In the genomic region with DNA sequence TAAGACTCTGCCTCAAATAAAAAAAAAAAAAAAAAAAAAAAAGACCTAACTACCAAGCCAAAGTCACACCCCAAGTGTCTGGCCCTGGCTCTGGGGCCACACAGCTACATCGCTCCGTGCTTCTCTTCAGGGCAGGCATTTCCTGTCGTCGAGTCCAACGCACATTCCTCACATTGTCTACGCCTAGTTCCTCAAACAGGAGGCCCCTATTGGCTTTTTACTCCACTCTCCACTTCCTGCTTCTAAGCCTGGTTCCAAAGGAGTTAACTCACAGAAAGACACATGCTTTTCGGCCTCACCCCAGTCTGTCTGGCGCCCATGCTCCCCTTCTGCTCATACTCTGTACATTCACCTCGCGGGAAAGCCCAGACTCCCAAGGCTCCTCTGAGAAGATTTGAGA, we compare ENCODE assay signal across 1 cellular context.
TF ChIP-seq lines count a peak whose summit lies in the region.

No MANE protein-coding gene starts in this region.

TF ChIP-seq in HCT116, 20 proteins besides CTCF, POLR2A, EP300 and RAD21 (continued from another document):
- TF ChIP-seq, protein P1, sequence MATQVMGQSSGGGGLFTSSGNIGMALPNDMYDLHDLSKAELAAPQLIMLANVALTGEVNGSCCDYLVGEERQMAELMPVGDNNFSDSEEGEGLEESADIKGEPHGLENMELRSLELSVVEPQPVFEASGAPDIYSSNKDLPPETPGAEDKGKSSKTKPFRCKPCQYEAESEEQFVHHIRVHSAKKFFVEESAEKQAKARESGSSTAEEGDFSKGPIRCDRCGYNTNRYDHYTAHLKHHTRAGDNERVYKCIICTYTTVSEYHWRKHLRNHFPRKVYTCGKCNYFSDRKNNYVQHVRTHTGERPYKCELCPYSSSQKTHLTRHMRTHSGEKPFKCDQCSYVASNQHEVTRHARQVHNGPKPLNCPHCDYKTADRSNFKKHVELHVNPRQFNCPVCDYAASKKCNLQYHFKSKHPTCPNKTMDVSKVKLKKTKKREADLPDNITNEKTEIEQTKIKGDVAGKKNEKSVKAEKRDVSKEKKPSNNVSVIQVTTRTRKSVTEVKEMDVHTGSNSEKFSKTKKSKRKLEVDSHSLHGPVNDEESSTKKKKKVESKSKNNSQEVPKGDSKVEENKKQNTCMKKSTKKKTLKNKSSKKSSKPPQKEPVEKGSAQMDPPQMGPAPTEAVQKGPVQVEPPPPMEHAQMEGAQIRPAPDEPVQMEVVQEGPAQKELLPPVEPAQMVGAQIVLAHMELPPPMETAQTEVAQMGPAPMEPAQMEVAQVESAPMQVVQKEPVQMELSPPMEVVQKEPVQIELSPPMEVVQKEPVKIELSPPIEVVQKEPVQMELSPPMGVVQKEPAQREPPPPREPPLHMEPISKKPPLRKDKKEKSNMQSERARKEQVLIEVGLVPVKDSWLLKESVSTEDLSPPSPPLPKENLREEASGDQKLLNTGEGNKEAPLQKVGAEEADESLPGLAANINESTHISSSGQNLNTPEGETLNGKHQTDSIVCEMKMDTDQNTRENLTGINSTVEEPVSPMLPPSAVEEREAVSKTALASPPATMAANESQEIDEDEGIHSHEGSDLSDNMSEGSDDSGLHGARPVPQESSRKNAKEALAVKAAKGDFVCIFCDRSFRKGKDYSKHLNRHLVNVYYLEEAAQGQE (IDR thresholded peaks at IDR 0.05; ENCODE audit: low read depth): no peak
- TF ChIP-seq, protein P2, sequence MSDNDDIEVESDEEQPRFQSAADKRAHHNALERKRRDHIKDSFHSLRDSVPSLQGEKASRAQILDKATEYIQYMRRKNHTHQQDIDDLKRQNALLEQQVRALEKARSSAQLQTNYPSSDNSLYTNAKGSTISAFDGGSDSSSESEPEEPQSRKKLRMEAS (IDR thresholded peaks at IDR 0.05): peak; percentile 82
- TF ChIP-seq EZH2 (IDR thresholded peaks at IDR 0.05): no peak
- no peak for TF ChIP-seq ZFX (IDR thresholded peaks at IDR 0.05)
- no peak for TF ChIP-seq JUND (IDR thresholded peaks at IDR 0.05)
- TF ChIP-seq, protein P3, sequence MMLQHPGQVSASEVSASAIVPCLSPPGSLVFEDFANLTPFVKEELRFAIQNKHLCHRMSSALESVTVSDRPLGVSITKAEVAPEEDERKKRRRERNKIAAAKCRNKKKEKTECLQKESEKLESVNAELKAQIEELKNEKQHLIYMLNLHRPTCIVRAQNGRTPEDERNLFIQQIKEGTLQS (IDR thresholded peaks at IDR 0.05): no peak
- TF ChIP-seq SRF (IDR thresholded peaks at IDR 0.05; ENCODE audit: low read depth): no peak
- TF ChIP-seq SP1 (IDR thresholded peaks at IDR 0.05; ENCODE audit: low read depth): peak; percentile 33; the same call in 1 of the 2 replicates
- TF ChIP-seq TCF7L2 (IDR thresholded peaks at IDR 0.05; ENCODE audit: borderline replicate concordance, extremely low read depth, insufficient read depth, insufficient read length): no peak
- TF ChIP-seq ZNF274 (IDR thresholded peaks at IDR 0.05; ENCODE audit: low read depth, low read length): no peak
